Comparison of ENCODE assay signal across 8 cellular contexts in genomic region chr2:69013123-69013836, GRCh38. TPM values are rescaled to one million over a fixed set of nuclear protein-coding genes. Genes with fewer than 3 reads are reported as not detected.
DNase-seq lines count a peak whose midpoint lies in the region; ATAC-seq, FAIRE-seq and TF ChIP-seq lines count a peak whose summit lies in the region.

Gene ANTXR1, plus strand, starts transcription at chr2:69013179. Its CDS starts 321 bp downstream, at chr2:69013500.

- DNase-seq in COLO668 (lab: John Stamatoyannopoulos, UW; ENCODE audit: unreplicated experiment) = peak; percentile 73
- peak; percentile 41 for DNase-seq in HuH-7.5 (ENCODE audit: low spot score)
- DNase-seq in SJCRH30 = peak; percentile 90 to 95
- peak; percentile 48 for DNase-seq in cerebellum (ENCODE audit: low spot score)
- DNase-seq in kidney = peak; percentile 81
- DNase-seq in smooth muscle cell of the brain vasculature (ENCODE audit: low read depth, low spot score) = peak; percentile 51
- DNase-seq in KG1 (lab: John Stamatoyannopoulos, UW) = no peak

- H3K4me1 ChIP-seq in SJCRH30 = peaks cover 15% of the 10 kb centered on the region
- peaks cover 0 to 9% of the 10 kb centered on the region in 2 donors for H3K4me1 ChIP-seq in kidney (ENCODE audit: control insufficient read depth in 1 of 2, insufficient read depth in 1 of 2, low read depth in 1 of 2, low read length in 2 of 2)

- no peaks in the 10 kb centered on the region for H3K9me3 ChIP-seq in SJCRH30 (replicated peaks)
- H3K9me3 ChIP-seq in kidney (ENCODE audit: control insufficient read depth in 1 of 2, low read length in 2 of 2) = no peaks in the 10 kb centered on the region

- intact Hi-C loops in kidney (cut with DNase I) = no loop called here

- peak within 1 kb of the TSS; percentile 98 for H3K4me3 ChIP-seq in SJCRH30
- peak within 1 kb of the TSS; percentile 54 to 75 for H3K4me3 ChIP-seq in kidney (ENCODE audit: low read length in 2 of 2)

- ATAC-seq in HG02642 (IDR thresholded peaks at IDR 0.05; ENCODE audit: poor library complexity, unreplicated experiment) = no peak

- H3K27ac ChIP-seq in SJCRH30 (peak within 1 kb of the TSS; percentile 84), kidney (ENCODE audit: low read depth in 2 of 2, low read length in 2 of 2) (peak within 1 kb of the TSS; percentile 35 to 58)

- peaks cover 3% of the 10 kb centered on the region for H3K36me3 ChIP-seq in SJCRH30
- no peaks in the 10 kb centered on the region for H3K36me3 ChIP-seq in kidney (ENCODE audit: control insufficient read depth in 1 of 2, insufficient read depth in 2 of 2, low read length in 2 of 2)

- no peak for TF ChIP-seq CTCF in kidney (IDR thresholded peaks at IDR 0.05; ENCODE audit: borderline replicate concordance, extremely low read depth, insufficient read depth)

- H3K27me3 ChIP-seq in SJCRH30 = no peaks in the 10 kb centered on the region

- peak within 1 kb of the TSS; percentile 61 to 72 for H3K9ac ChIP-seq in kidney (ENCODE audit: low read length in 2 of 2)

- no peak for FAIRE-seq in kidney (lab: Jason Lieb, UNC)

RNA-seq across cellular contexts. Expression of gene ANTXR1, which starts in this region (rescaled TPM):
- 60.9 and 67.4 TPM in 2 replicates for total RNA-seq in SJCRH30 (2014; rRNA removed; shearing (Covaris generic))
- total RNA-seq in cerebellum (39.2 TPM), kidney (42.6 TPM)
- polyA plus RNA-seq in kidney (ENCODE audit: insufficient read depth, low read depth, low replicate concordance) = 7.0 TPM
